In genomic region chr15:42548258-42549051, GRCh38 we compare ENCODE assay signal across 8 cellular contexts. TPM values are rescaled to one million over a fixed set of nuclear protein-coding genes. Genes with fewer than 3 reads are reported as not detected.
DNase-seq lines count a peak whose midpoint lies in the region; ATAC-seq, FAIRE-seq and TF ChIP-seq lines count a peak whose summit lies in the region.

TSS of gene HAUS2 (plus strand) at chr15:42548838. CDS start at chr15:42548873, 35 bp downstream.
TSS of gene LRRC57 (minus strand) at chr15:42548793. CDS start at chr15:42548434, 359 bp downstream.

- ATAC-seq in HG03378 (IDR thresholded peaks at IDR 0.05; ENCODE audit: unreplicated experiment) (peak; percentile 67), HepG2 (peak; percentile 95)

- H3K4me3 ChIP-seq in HepG2 (replicated peaks in 1 of 3; ENCODE audit: insufficient read depth in 1 of 3, low read depth in 2 of 3, low read length in 3 of 3): peak within 1 kb of the TSS; percentile 87 to 96 (median 96)

- peaks cover 45% of the 10 kb centered on the region for H3K4me1 ChIP-seq in HepG2 (ENCODE audit: insufficient read depth, low read length)

- CTCF ChIA-PET in HepG2 (lab: Yijun Ruan, JAX; ENCODE audit: low intra/inter-chr PET ratio, low total read pairs): no interaction called here

- H3K4me2 ChIP-seq in HepG2 (ENCODE audit: low read depth, low read length): peak within 1 kb of the TSS; percentile 77

- H3K9ac ChIP-seq in HepG2 (ENCODE audit: insufficient read depth, low read depth, low read length): peak within 1 kb of the TSS; percentile 93

- H2AFZ ChIP-seq in HepG2 (ENCODE audit: low read length): peak within 1 kb of the TSS; percentile 59

- peak; percentile 52 for FAIRE-seq in HepG2 (lab: Jason Lieb, UNC)

- TF ChIP-seq POLR2A in GM19099 (IDR thresholded peaks at IDR 0.05; ENCODE audit: extremely low read depth, insufficient read length, low read depth) (peak; percentile 92), HepG2 (IDR thresholded peaks at IDR 0.05; ENCODE audit: insufficient read depth in 1 of 2, low read depth in 2 of 2, low read length in 2 of 2) (peak; percentile 87 to 94)

- TF ChIP-seq CTCF in HepG2 (CRISPR knock-in tag; IDR thresholded peaks at IDR 0.05): no peak

- H3K27me3 ChIP-seq in HepG2 (ENCODE audit: control insufficient read depth in 1 of 2, insufficient read depth in 2 of 2, low read length in 2 of 2): no peaks in the 10 kb centered on the region; a peak in 1 of 5 replicates

- TF ChIP-seq RAD21 in HepG2 (CRISPR knock-in tag; IDR thresholded peaks at IDR 0.05): no peak

- no peaks in the 10 kb centered on the region for H4K20me1 ChIP-seq in HepG2 (ENCODE audit: insufficient read depth, low read length)

- peaks cover 0 to 18% of the 10 kb centered on the region in 2 experiments; a peak in 4 of 5 replicates for H3K36me3 ChIP-seq in HepG2 (replicated peaks in 1 of 2; ENCODE audit: control insufficient read depth in 1 of 2, insufficient read depth in 2 of 2, low read length in 2 of 2)

- in situ Hi-C loops in HepG2 (cut with HindIII; ENCODE audit: extremely low pct_ligation_motif_present, low pct_unique_long_range_greater_than_20kb): no loop called here

- no peak for TF ChIP-seq EP300 in HepG2 (IDR thresholded peaks at IDR 0.05; ENCODE audit: low read depth in 2 of 2, low read length in 2 of 2)
- no peak for TF ChIP-seq EP300 in HepG2 (CRISPR knock-in tag; IDR thresholded peaks at IDR 0.05; ENCODE audit: borderline replicate concordance)

- H3K79me2 ChIP-seq in HepG2 (ENCODE audit: insufficient read depth, low read length): peaks cover 44% of the 10 kb centered on the region

- H3K27ac ChIP-seq in HepG2 (ENCODE audit: extremely low read length, insufficient read depth, low read length): peak within 1 kb of the TSS; percentile 68

- WGBS in HepG2 (ENCODE audit: low lambda C conversion rate): no CpG with 5 or more reads among the region's 71 CpGs

- intact Hi-C loops in HepG2 (cut with micrococcal nuclease; ENCODE audit: unreplicated experiment): loop anchor here (2.0 to 5.0 kb wide), 2 partner anchors 58 to 104 kb away; partner anchors contain the start of gene ZNF106

- H3K9me3 ChIP-seq in HepG2 (ENCODE audit: low read length): no peaks in the 10 kb centered on the region

- DNase-seq in AML-193 (lab: John Stamatoyannopoulos, UW) (peak; percentile 54 to 56), NCI-H526 (lab: John Stamatoyannopoulos, UW) (peak; percentile 82 to 96), dermis blood vessel endothelial cell (peak; percentile 91), HepG2 (ENCODE audit: low spot score) (peak; percentile 77)
- DNase-seq in activated CD4-positive, alpha-beta T cell treated with anti-CD3 and anti-CD28 coated beads, Interleukin-2, amount 50 U/mL, for 24 hours (ENCODE audit: low read depth in 1 of 2, low spot score in 1 of 2): peak; percentile 81 to 84
- peak; percentile 88 to 89 for DNase-seq in stimulated activated CD4-positive, alpha-beta T cell treated with anti-CD3 and anti-CD28 coated beads, Interleukin-2, amount 100 ng/mL, for 48 hours

- TSS peak; percentile 72 for BruUV-seq in HepG2 (replicated peaks; lab: Mats Ljungman, UMichigan)

- POLR2A ChIA-PET in HepG2 (lab: Yijun Ruan, JAX): interaction anchor here (0.8 to 2.1 kb wide), 7 partner anchors 10 to 156 kb away, joined by 3 to 20 read pairs (median 7); partner anchors contain the start of genes SNAP23, STARD9 and ZNF106

TF ChIP-seq in HepG2, 621 proteins besides CTCF, POLR2A, EP300 and RAD21 (continues in another document):
- TF ChIP-seq TEF (CRISPR knock-in tag; IDR thresholded peaks at IDR 0.05) (no peak), ZNF574 (CRISPR knock-in tag; IDR thresholded peaks at IDR 0.05) (peak; percentile 86), FOXA3 (CRISPR knock-in tag; IDR thresholded peaks at IDR 0.05) (peak; percentile 49), ZNF484 (CRISPR knock-in tag; IDR thresholded peaks at IDR 0.05; ENCODE audit: borderline replicate concordance, low read depth) (no peak), STAG1 (CRISPR knock-in tag; IDR thresholded peaks at IDR 0.05) (no peak), SMAD3 (CRISPR knock-in tag; IDR thresholded peaks at IDR 0.05) (peak; percentile 66; the same call in 1 of the 2 replicates), GLI4 (CRISPR knock-in tag; IDR thresholded peaks at IDR 0.05; ENCODE audit: borderline replicate concordance) (0 out of 2 replicates have a peak, but pooled peaks have one; percentile 37), ZNF737 (CRISPR knock-in tag; IDR thresholded peaks at IDR 0.05; ENCODE audit: borderline replicate concordance) (no peak)

RNA-seq across cellular contexts. Expression of gene HAUS2, which starts in this region (rescaled TPM):
- total RNA-seq in dermis blood vessel endothelial cell (32.0 and 52.4 TPM in 2 replicates), HepG2 (2016; rRNA removed; fragmentation: Illumina TruSeq; extraction: Trizol) (32.9 and 49.4 TPM in 2 replicates)
- 8.7 and 10.9 TPM in 2 replicates for total RNA-seq in HepG2 (2016; cell fraction: cytosol; rRNA removed; fragmentation: Illumina TruSeq; extraction: Trizol; ENCODE audit: low read depth)
- total RNA-seq in HepG2 (2016; cell fraction: insoluble cytoplasmic fraction; rRNA removed; fragmentation: Illumina TruSeq; extraction: Trizol): 32.1 and 46.9 TPM in 2 replicates
- 18.3 and 18.9 TPM in 2 replicates for total RNA-seq in HepG2 (2016; cell fraction: membrane; rRNA removed; fragmentation: Illumina TruSeq; extraction: Trizol)
- 11.2 and 15.2 TPM in 2 replicates for total RNA-seq in HepG2 (2016; cell fraction: nucleus; rRNA removed; fragmentation: Illumina TruSeq; extraction: Trizol)
- polyA plus RNA-seq in HepG2 (2011; rRNA removed): 10.0 and 11.6 TPM in 2 replicates
- 6.5 and 10.4 TPM in 2 replicates for polyA plus RNA-seq in HepG2 (2011; cell fraction: cytosol; rRNA removed)
- 3.3 and 4.6 TPM in 2 replicates for polyA plus RNA-seq in HepG2 (2011; cell fraction: nucleus; rRNA removed)
- polyA plus RNA-seq in HepG2 (2012): 9.7 and 11.7 TPM in 2 replicates
- polyA plus RNA-seq in HepG2 (2016; cell fraction: cytosol; fragmentation: Illumina TruSeq; extraction: Trizol; ENCODE audit: low read depth): 7.5 and 10.5 TPM in 2 replicates
- polyA plus RNA-seq in HepG2 (2016; cell fraction: insoluble cytoplasmic fraction; fragmentation: Illumina TruSeq; extraction: Trizol; ENCODE audit: low read depth): 42.4 and 46.1 TPM in 2 replicates
- polyA plus RNA-seq in HepG2 (2016; cell fraction: membrane; fragmentation: Illumina TruSeq; extraction: Trizol; ENCODE audit: low read depth): 13.8 and 16.6 TPM in 2 replicates
- polyA plus RNA-seq in HepG2 (2016; cell fraction: nucleus; fragmentation: Illumina TruSeq; extraction: Trizol; ENCODE audit: insufficient read depth, low read depth): 17.3 and 19.7 TPM in 2 replicates
- 2.0 and 13.0 TPM in 2 replicates for polyA minus RNA-seq in HepG2 (2011; rRNA and poly(A)+ RNA removed; ENCODE audit: low replicate concordance)
- 7.4 and 11.5 TPM in 2 replicates for polyA minus RNA-seq in HepG2 (2011; cell fraction: cytosol; rRNA and poly(A)+ RNA removed)
- polyA minus RNA-seq in HepG2 (2011; cell fraction: nucleus; rRNA and poly(A)+ RNA removed): 5.2 and 6.3 TPM in 2 replicates

RNA-seq across cellular contexts. Expression of gene LRRC57, which starts in this region (rescaled TPM):
- 32.8 and 36.3 TPM in 2 replicates for total RNA-seq in dermis blood vessel endothelial cell
- total RNA-seq in HepG2 (2016; rRNA removed; fragmentation: Illumina TruSeq; extraction: Trizol): 14.8 and 26.0 TPM in 2 replicates
- 1.7 and 3.9 TPM in 2 replicates for total RNA-seq in HepG2 (2016; cell fraction: cytosol; rRNA removed; fragmentation: Illumina TruSeq; extraction: Trizol; ENCODE audit: low read depth)
- total RNA-seq in HepG2 (2016; cell fraction: insoluble cytoplasmic fraction; rRNA removed; fragmentation: Illumina TruSeq; extraction: Trizol): 16.4 and 25.0 TPM in 2 replicates
- total RNA-seq in HepG2 (2016; cell fraction: membrane; rRNA removed; fragmentation: Illumina TruSeq; extraction: Trizol): 5.9 and 7.8 TPM in 2 replicates
- total RNA-seq in HepG2 (2016; cell fraction: nucleus; rRNA removed; fragmentation: Illumina TruSeq; extraction: Trizol): 8.2 and 9.4 TPM in 2 replicates
- 4.1 and 5.8 TPM in 2 replicates for polyA plus RNA-seq in HepG2 (2011; rRNA removed)
- 4.0 and 6.6 TPM in 2 replicates for polyA plus RNA-seq in HepG2 (2011; cell fraction: cytosol; rRNA removed)
- 3.5 and 4.5 TPM in 2 replicates for polyA plus RNA-seq in HepG2 (2011; cell fraction: nucleus; rRNA removed)
- polyA plus RNA-seq in HepG2 (2012): 5.1 and 5.9 TPM in 2 replicates
- 0.71 and 0.75 TPM in 2 replicates for polyA plus RNA-seq in HepG2 (2016; cell fraction: cytosol; fragmentation: Illumina TruSeq; extraction: Trizol; ENCODE audit: low read depth)
- polyA plus RNA-seq in HepG2 (2016; cell fraction: insoluble cytoplasmic fraction; fragmentation: Illumina TruSeq; extraction: Trizol; ENCODE audit: low read depth): 16.5 and 17.4 TPM in 2 replicates
- 2.4 and 3.5 TPM in 2 replicates for polyA plus RNA-seq in HepG2 (2016; cell fraction: membrane; fragmentation: Illumina TruSeq; extraction: Trizol; ENCODE audit: low read depth)
- 11.6 and 12.8 TPM in 2 replicates for polyA plus RNA-seq in HepG2 (2016; cell fraction: nucleus; fragmentation: Illumina TruSeq; extraction: Trizol; ENCODE audit: insufficient read depth, low read depth)
- polyA minus RNA-seq in HepG2 (2011; rRNA and poly(A)+ RNA removed; ENCODE audit: low replicate concordance): 5.2 and 9.8 TPM in 2 replicates
- 3.0 and 4.5 TPM in 2 replicates for polyA minus RNA-seq in HepG2 (2011; cell fraction: cytosol; rRNA and poly(A)+ RNA removed)
- polyA minus RNA-seq in HepG2 (2011; cell fraction: nucleus; rRNA and poly(A)+ RNA removed): 4.8 and 5.7 TPM in 2 replicates

Comparison
In these comparisons a context has a peak if more than half of its experiments do, and no peak if none do; other contexts are left out.
1. Peak in every context shown above with its lines: DNase-seq, ATAC-seq, H3K4me3 ChIP-seq and H3K27ac ChIP-seq.